ENCODE assay signal across 9 cellular contexts in the genomic region with DNA sequence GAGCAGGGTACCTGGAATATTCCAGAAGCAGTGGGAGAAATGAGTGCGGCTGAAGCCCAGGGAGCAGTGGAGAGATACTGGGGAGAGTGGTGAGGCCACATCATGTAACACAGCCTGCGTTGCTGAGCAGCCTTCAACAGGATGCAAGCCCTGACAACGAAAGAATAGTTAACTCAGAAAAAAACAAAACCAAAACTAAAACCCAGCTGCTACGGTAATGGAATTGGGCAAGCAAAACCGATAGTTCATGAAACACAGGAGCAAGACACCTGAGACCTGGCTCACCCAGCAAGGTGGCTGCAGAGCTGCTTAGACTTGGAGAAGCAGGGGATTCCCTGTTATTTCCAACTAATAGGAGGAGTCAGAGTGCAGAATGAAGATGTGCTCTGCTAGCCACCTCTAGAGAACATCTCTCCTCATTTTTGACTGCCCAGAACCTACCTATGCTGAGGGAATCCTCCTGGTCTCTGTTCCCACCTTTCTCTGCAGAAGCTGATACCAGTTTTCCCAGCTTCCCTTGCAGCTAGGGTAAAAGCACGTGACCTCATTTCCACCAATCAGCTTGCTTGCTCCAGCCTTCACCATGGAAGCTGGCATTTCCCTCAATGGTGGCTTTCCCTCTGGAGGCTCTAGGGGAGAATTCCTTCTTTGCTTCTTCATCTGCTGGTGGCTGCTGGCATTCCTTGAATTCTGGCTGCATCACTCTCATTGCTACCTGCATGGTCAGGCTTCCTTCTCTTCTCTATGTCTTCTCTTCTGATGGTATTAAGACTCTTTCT. TPM values are rescaled to one million over a fixed set of nuclear protein-coding genes. Genes with fewer than 3 reads are reported as not detected.
A peak's percentile ranks its signal among the peaks of the same experiment; 100 is the strongest.
DNase-seq lines count a peak whose midpoint lies in the region; ATAC-seq and TF ChIP-seq lines count a peak whose summit lies in the region.
"Had no signal": no experiment of that assay in that cellular context is flagged by ENCODE, and none has a peak within 500 bp of the region (broad histone marks: within the 10 kb centered on the region; RNA-seq: fewer than 3 reads in every experiment).

No MANE protein-coding gene starts in this region.

- peaks cover 0 to 21% (median 8%) of the 10 kb centered on the region in 6 donors for H3K4me1 ChIP-seq in spleen
- no peaks in the 10 kb centered on the region for H3K4me1 ChIP-seq in tibial artery
- H3K4me1 ChIP-seq: thyroid gland had no signal

- H3K9me3 ChIP-seq in spleen (peaks cover 0 to 6% (median 0%) of the 10 kb centered on the region in 8 donors), tibial artery (peaks cover 0 to 4% (median 0%) of the 10 kb centered on the region in 3 donors)
- H3K9me3 ChIP-seq: thyroid gland had no signal

- intact Hi-C loops in spleen (cut with DNase I; ENCODE audit: low total_unique reads) = no loop called here
- intact Hi-C loops in left cardiac atrium (cut with DNase I) = no loop called here
- intact Hi-C loops in tibial artery (cut with DNase I; ENCODE audit: low total_unique reads) = no loop called here

- peak; percentile 89 for ATAC-seq in HG02973 (IDR thresholded peaks at IDR 0.05; ENCODE audit: unreplicated experiment)
- no peak for ATAC-seq in left cardiac atrium

- H3K36me3 ChIP-seq in spleen = no peaks in the 10 kb centered on the region
- no peaks in the 10 kb centered on the region for H3K36me3 ChIP-seq in tibial artery
- H3K36me3 ChIP-seq: thyroid gland had no signal

- H3K27me3 ChIP-seq in spleen (replicated peaks in 1 of 7) = no peaks in the 10 kb centered on the region
- no peaks in the 10 kb centered on the region for H3K27me3 ChIP-seq in tibial artery
- H3K27me3 ChIP-seq: thyroid gland had no signal

- peak; percentile 44 for DNase-seq in GM19238 (ENCODE audit: insufficient read length, low spot score)
- DNase-seq in activated CD4-positive, alpha-beta T cell treated with anti-CD3 and anti-CD28 coated beads, Interleukin-2, amount 50 U/mL, for 48 hours = peak; percentile 5 to 11
- peak; percentile 77 for DNase-seq in spleen
- DNase-seq in left cardiac atrium = no peak
- no peak for DNase-seq in NK-92 treated with Interleukin-12 subunit alpha and Interleukin-12 subunit beta, amount 100 ng/mL, for 24 hours (lab: John Stamatoyannopoulos, UW)
- DNase-seq in mucosa of gallbladder (ENCODE audit: low spot score) = no peak
- DNase-seq in tibial artery = no peak
- DNase-seq: thyroid gland had no signal

- TF ChIP-seq CTCF in spleen (IDR thresholded peaks at IDR 0.05 in 8 of 11, conservative IDR thresholded peaks at IDR 0.05 in 3 of 11) (no peak), tibial artery (IDR thresholded peaks at IDR 0.05) (no peak)

- WGBS in spleen, 5 donors = 46 to 54% (median 52%) methylated on average over 6 of the region's 6 CpGs

- H3K27ac ChIP-seq in spleen (peak overlapping the region in 6 of 8 donors; percentile 10 to 80 (median 48)), tibial artery (no peak overlapping the region)
- H3K27ac ChIP-seq: thyroid gland had no signal

- no peak for TF ChIP-seq POLR2A in spleen (IDR thresholded peaks at IDR 0.05)

- H3K4me3 ChIP-seq in spleen (peak overlapping the region in 5 of 8 donors; percentile 3 to 64 (median 12)), tibial artery (no peak overlapping the region)
- H3K4me3 ChIP-seq: thyroid gland had no signal

RNA-seq across cellular contexts. Expression of gene XYLT1, which starts 59.4 kb away (rescaled TPM):
- 10 to 100 TPM; 17.2 to 40.7 (median 25.2) TPM for total RNA-seq in spleen
- polyA plus RNA-seq in spleen = 1 to 10 TPM; 2.1 to 3.2 (median 2.4) TPM
- total RNA-seq in left cardiac atrium = 10 to 100 TPM in 1 of 2 donors, 1 to 10 TPM in 1; 8.4 to 22.5 TPM
- total RNA-seq in mucosa of gallbladder = 8.6 TPM

Comparison
In these comparisons a context has a peak if more than half of its experiments do, and no peak if none do; other contexts are left out.
1. DNase-seq: peak in GM19238 (single experiment), activated CD4-positive, alpha-beta T cell treated with anti-CD3 and anti-CD28 coated beads, Interleukin-2, amount 50 U/mL, for 48 hours (2 of 2) and spleen (single experiment); none in left cardiac atrium (single experiment), NK-92 treated with Interleukin-12 subunit alpha and Interleukin-12 subunit beta, amount 100 ng/mL, for 24 hours (single experiment), mucosa of gallbladder (single experiment) and tibial artery (0 of 2).
2. H3K27ac ChIP-seq: peak in spleen (6 of 8); none in tibial artery (0 of 2).
3. H3K4me3 ChIP-seq: peak in spleen (5 of 8); none in tibial artery (0 of 2).